Comparison of ENCODE assay signal across 8 cellular contexts in the genomic region with DNA sequence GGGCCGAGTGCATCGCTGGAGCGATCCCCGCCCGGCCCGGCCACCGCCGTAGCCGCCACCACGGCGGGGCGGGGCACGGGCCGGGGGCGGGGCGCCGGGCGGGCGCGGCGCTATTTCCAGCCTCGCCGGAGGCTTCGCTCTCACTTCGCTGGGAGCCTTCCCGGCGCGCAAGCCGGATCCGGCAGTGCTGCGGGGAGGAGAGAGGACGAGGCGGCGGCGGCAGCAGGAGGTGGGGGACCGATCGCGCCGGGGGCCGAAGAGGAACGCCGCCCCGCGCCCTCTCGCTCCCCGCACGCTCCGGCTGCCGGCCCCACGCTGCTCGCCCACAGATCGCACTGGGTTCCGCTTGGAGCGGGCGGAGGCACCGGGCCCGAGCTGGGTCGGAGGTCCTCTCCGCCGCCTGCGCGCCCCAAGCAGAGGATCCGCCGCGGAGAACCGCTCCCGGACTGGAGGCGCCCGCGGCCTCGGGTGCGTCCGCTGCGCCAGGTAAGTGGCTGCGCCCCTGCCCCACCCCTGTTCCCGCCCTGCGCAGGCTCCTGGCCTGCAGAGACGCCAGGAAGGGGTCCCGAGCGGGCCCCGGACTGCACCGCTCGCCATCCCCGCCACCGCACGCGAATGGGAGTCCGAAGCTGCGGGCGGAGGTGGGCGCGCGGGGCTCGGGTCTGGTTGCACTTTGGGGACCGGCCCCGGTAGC. TPM values are rescaled to one million over a fixed set of nuclear protein-coding genes. Genes with fewer than 3 reads are reported as not detected.
A peak's percentile ranks its signal among the peaks of the same experiment; 100 is the strongest.
DNase-seq lines count a peak whose midpoint lies in the region; ATAC-seq and TF ChIP-seq lines count a peak whose summit lies in the region.

A gene with protein sequence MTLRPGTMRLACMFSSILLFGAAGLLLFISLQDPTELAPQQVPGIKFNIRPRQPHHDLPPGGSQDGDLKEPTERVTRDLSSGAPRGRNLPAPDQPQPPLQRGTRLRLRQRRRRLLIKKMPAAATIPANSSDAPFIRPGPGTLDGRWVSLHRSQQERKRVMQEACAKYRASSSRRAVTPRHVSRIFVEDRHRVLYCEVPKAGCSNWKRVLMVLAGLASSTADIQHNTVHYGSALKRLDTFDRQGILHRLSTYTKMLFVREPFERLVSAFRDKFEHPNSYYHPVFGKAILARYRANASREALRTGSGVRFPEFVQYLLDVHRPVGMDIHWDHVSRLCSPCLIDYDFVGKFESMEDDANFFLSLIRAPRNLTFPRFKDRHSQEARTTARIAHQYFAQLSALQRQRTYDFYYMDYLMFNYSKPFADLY (plus strand): TSS at position 143 of the 694 bp plus-strand sequence. CDS start 67,309 bp downstream, outside the sequence.

- no peak for TF ChIP-seq POLR2A in tibial nerve (IDR thresholded peaks at IDR 0.05)

- no peaks in the 10 kb centered on the region for H3K9me3 ChIP-seq in tibial nerve
- no peaks in the 10 kb centered on the region for H3K9me3 ChIP-seq in PC-9 (ENCODE audit: insufficient read depth, low read depth)

- no peaks in the 10 kb centered on the region for H3K9me2 ChIP-seq in PC-9 (ENCODE audit: insufficient read depth)

- H3K36me3 ChIP-seq in tibial nerve = no peaks in the 10 kb centered on the region
- H3K36me3 ChIP-seq in PC-9 (ENCODE audit: low read depth) = no peaks in the 10 kb centered on the region

- H3K4me3 ChIP-seq in astrocyte of the cerebellum (ENCODE audit: low read depth, low read length) (peak within 1 kb of the TSS; percentile 22), tibial nerve (peak within 1 kb of the TSS in 3 of 4 donors; percentile 22 to 51 (median 29)), PC-9 (no peak within 1 kb of the TSS)

- BruUV-seq in PC-9 (replicated peaks; lab: Mats Ljungman, UMichigan) = no TSS peak

- ATAC-seq in Right ventricle myocardium inferior (peak; percentile 81), HG02642 (IDR thresholded peaks at IDR 0.05; ENCODE audit: poor library complexity, unreplicated experiment) (no peak)

- no peak within 1 kb of the TSS for H2AFZ ChIP-seq in PC-9

- no peak for TF ChIP-seq EP300 in tibial nerve (IDR thresholded peaks at IDR 0.05)

- no peaks in the 10 kb centered on the region for H3K79me2 ChIP-seq in PC-9 (ENCODE audit: low read depth)

- no peaks in the 10 kb centered on the region for H4K20me1 ChIP-seq in PC-9 (ENCODE audit: insufficient read depth)

- in situ Hi-C loops in astrocyte of the cerebellum (cut with HindIII; ENCODE audit: low sequenced_read_pairs) = no loop called here

- POLR2A ChIA-PET in PC-9 (lab: Charles Lee; ENCODE audit: unreplicated experiment) = no interaction called here

- peaks cover 0 to 21% (median 4%) of the 10 kb centered on the region in 4 donors for H3K4me1 ChIP-seq in tibial nerve
- no peaks in the 10 kb centered on the region for H3K4me1 ChIP-seq in PC-9 (replicated peaks; ENCODE audit: insufficient read depth)

- TF ChIP-seq CTCF in astrocyte of the cerebellum (IDR thresholded peaks at IDR 0.05; ENCODE audit: low read depth, low read length, missing control alignments) (no peak), tibial nerve (IDR thresholded peaks at IDR 0.05) (no peak), PC-9 (conservative IDR thresholded peaks at IDR 0.05) (no peak)

- no peak for DNase-seq in Right ventricle myocardium inferior (ENCODE audit: missing footprints)
- DNase-seq in cardiac septum (ENCODE audit: low spot score) = no peak
- no peak for DNase-seq in astrocyte of the cerebellum (ENCODE audit: low read depth)
- peak; percentile 92 for DNase-seq in iPS-NIHi7 (ENCODE audit: extremely low spot score)
- DNase-seq in tibial nerve (ENCODE audit: low spot score in 2 of 2) = no peak
- no peak for DNase-seq in PC-9
- no peak for DNase-seq in NCI-H446 (lab: John Stamatoyannopoulos, UW)

- CTCF ChIA-PET in PC-9 (lab: Charles Lee) = no interaction called here

- H3K27ac ChIP-seq in tibial nerve (no peak within 1 kb of the TSS), PC-9 (no peak within 1 kb of the TSS)

- no peak within 1 kb of the TSS for H3K4me2 ChIP-seq in PC-9

- H3K27me3 ChIP-seq in tibial nerve (peaks cover 0 to 34% of the 10 kb centered on the region in 2 donors), PC-9 (ENCODE audit: insufficient read depth, low read depth) (peaks cover 69% of the 10 kb centered on the region)

- WGBS in tibial nerve, 2 donors = 0 to 5% methylated on average over 8 to 40 of the region's 96 CpGs

- H3F3A ChIP-seq in PC-9 (ENCODE audit: insufficient read depth, low read depth) = no peaks in the 10 kb centered on the region

- intact Hi-C loops in Right ventricle myocardium inferior (cut with DNase I) (no loop called here), cardiac septum (cut with DNase I) (no loop called here), PC-9 (cut with micrococcal nuclease; ENCODE audit: unreplicated experiment) (no loop called here)

RNA-seq across cellular contexts. Expression of the gene that starts here (rescaled TPM):
- total RNA-seq in Right ventricle myocardium inferior = 0.27 TPM
- 0.27 TPM for total RNA-seq in cardiac septum
- 1 to 10 TPM in 2 of 4 donors, under 1 TPM in 2; 0.39 to 4.4 (median 0.96) TPM for total RNA-seq in tibial nerve
- not detected in 2 replicates for total RNA-seq in PC-9 (2021)

Comparison
In these comparisons a context has a peak if more than half of its experiments do, and no peak if none do; other contexts are left out.
1. Peak in ATAC-seq in Right ventricle myocardium inferior; RNA of the gene not detected or under 1 TPM.